ENCODE assay signal across 1 cellular context in genomic region chr9:124818431-124819281, GRCh38.
TF ChIP-seq lines count a peak whose summit lies in the region.

No MANE protein-coding gene starts in this region.

TF ChIP-seq in HepG2, 621 proteins besides CTCF, POLR2A, EP300 and RAD21 (continued from another document and continues in another):
- TF ChIP-seq RNF219 (CRISPR knock-in tag; IDR thresholded peaks at IDR 0.05) (no peak), ZNF704 (CRISPR knock-in tag; IDR thresholded peaks at IDR 0.05; ENCODE audit: borderline replicate concordance) (0 out of 2 replicates have a peak, but pooled peaks have one; percentile 55), SMAD3 (CRISPR knock-in tag; IDR thresholded peaks at IDR 0.05) (no peak), RXRA (CRISPR knock-in tag; IDR thresholded peaks at IDR 0.05) (peak; percentile 68; the same call in 1 of the 2 replicates), HCFC1 (IDR thresholded peaks at IDR 0.05; ENCODE audit: low read depth, low read length) (no peak), ZNF180 (CRISPR knock-in tag; IDR thresholded peaks at IDR 0.05; ENCODE audit: borderline replicate concordance, low read depth) (no peak), ZNF670 (CRISPR knock-in tag; IDR thresholded peaks at IDR 0.05; ENCODE audit: borderline replicate concordance) (no peak), MTF1 (CRISPR knock-in tag; IDR thresholded peaks at IDR 0.05) (no peak), HOMEZ (CRISPR knock-in tag; IDR thresholded peaks at IDR 0.05; ENCODE audit: low read depth) (no peak), PRDM4 (CRISPR knock-in tag; IDR thresholded peaks at IDR 0.05; ENCODE audit: borderline replicate concordance) (no peak), DPF2 (CRISPR knock-in tag; IDR thresholded peaks at IDR 0.05; ENCODE audit: borderline replicate concordance, low read depth) (peak; percentile 41; the same call in 1 of the 2 replicates), ZNF672 (CRISPR knock-in tag; IDR thresholded peaks at IDR 0.05) (no peak), TMF1 (CRISPR knock-in tag; IDR thresholded peaks at IDR 0.05; ENCODE audit: low read depth) (no peak), ZNF17 (CRISPR knock-in tag; IDR thresholded peaks at IDR 0.05) (no peak), ZNF776 (CRISPR knock-in tag; IDR thresholded peaks at IDR 0.05) (no peak), CBX1 (IDR thresholded peaks at IDR 0.05; ENCODE audit: low read depth) (no peak), RAD51 (IDR thresholded peaks at IDR 0.05; ENCODE audit: borderline replicate concordance) (no peak), NR1H2 (CRISPR knock-in tag; IDR thresholded peaks at IDR 0.05; ENCODE audit: borderline replicate concordance, low read depth) (no peak), HOXA9 (CRISPR knock-in tag; IDR thresholded peaks at IDR 0.05; ENCODE audit: borderline replicate concordance) (no peak), GATAD2A (CRISPR knock-in tag; IDR thresholded peaks at IDR 0.05) (0 out of 2 replicates have a peak, but pooled peaks have one; percentile 51), FOXO1 (CRISPR knock-in tag; IDR thresholded peaks at IDR 0.05) (peak; percentile 46; the same call in 1 of the 2 replicates), SRF (IDR thresholded peaks at IDR 0.05; ENCODE audit: low read depth, low read length) (no peak), TEF (CRISPR knock-in tag; IDR thresholded peaks at IDR 0.05) (peak; percentile 31; the same call in 1 of the 2 replicates), YEATS4 (CRISPR knock-in tag; IDR thresholded peaks at IDR 0.05; ENCODE audit: borderline replicate concordance) (peak; percentile 78), ZNF550 (CRISPR knock-in tag; IDR thresholded peaks at IDR 0.05; ENCODE audit: borderline replicate concordance) (no peak), ZNF780A (CRISPR knock-in tag; IDR thresholded peaks at IDR 0.05) (no peak), DDIT3 (CRISPR knock-in tag; IDR thresholded peaks at IDR 0.05) (no peak), MIER3 (CRISPR knock-in tag; IDR thresholded peaks at IDR 0.05; ENCODE audit: borderline replicate concordance) (no peak), ZNF326 (CRISPR knock-in tag; IDR thresholded peaks at IDR 0.05; ENCODE audit: borderline replicate concordance) (no peak), NFATC3 (CRISPR knock-in tag; IDR thresholded peaks at IDR 0.05) (no peak), NR3C1 (CRISPR knock-in tag; IDR thresholded peaks at IDR 0.05) (no peak), KDM1A (CRISPR knock-in tag; IDR thresholded peaks at IDR 0.05) (no peak; the same call in 1 of the 2 replicates), KLF15 (CRISPR knock-in tag; IDR thresholded peaks at IDR 0.05; ENCODE audit: borderline replicate concordance) (no peak), TFAP4 (IDR thresholded peaks at IDR 0.05; ENCODE audit: borderline replicate concordance, low read depth) (0 out of 2 replicates have a peak, but pooled peaks have one; percentile 12), SIX4 (CRISPR knock-in tag; IDR thresholded peaks at IDR 0.05) (peak; percentile 54; the same call in 1 of the 2 replicates), ZNF335 (CRISPR knock-in tag; IDR thresholded peaks at IDR 0.05) (no peak), NFRKB (IDR thresholded peaks at IDR 0.05) (no peak), SMAD1 (CRISPR knock-in tag; IDR thresholded peaks at IDR 0.05; ENCODE audit: borderline replicate concordance, low read depth) (peak; percentile 21; the same call in 1 of the 2 replicates), ZNF646 (CRISPR knock-in tag; IDR thresholded peaks at IDR 0.05) (peak; percentile 50; the same call in 1 of the 2 replicates), PRPF4 (IDR thresholded peaks at IDR 0.05; ENCODE audit: low read depth, low read length, poor library complexity, severe bottlenecking) (no peak), PAXIP1 (CRISPR knock-in tag; conservative IDR thresholded peaks at IDR 0.05) (peak; percentile 44), TCF12 (IDR thresholded peaks at IDR 0.05) (no peak), TCF12 (CRISPR knock-in tag; IDR thresholded peaks at IDR 0.05) (no peak), PITX1 (CRISPR knock-in tag; IDR thresholded peaks at IDR 0.05) (peak; percentile 36; the same call in 1 of the 2 replicates)
